25 cellular contexts compared by ENCODE assay signal in the genomic region with DNA sequence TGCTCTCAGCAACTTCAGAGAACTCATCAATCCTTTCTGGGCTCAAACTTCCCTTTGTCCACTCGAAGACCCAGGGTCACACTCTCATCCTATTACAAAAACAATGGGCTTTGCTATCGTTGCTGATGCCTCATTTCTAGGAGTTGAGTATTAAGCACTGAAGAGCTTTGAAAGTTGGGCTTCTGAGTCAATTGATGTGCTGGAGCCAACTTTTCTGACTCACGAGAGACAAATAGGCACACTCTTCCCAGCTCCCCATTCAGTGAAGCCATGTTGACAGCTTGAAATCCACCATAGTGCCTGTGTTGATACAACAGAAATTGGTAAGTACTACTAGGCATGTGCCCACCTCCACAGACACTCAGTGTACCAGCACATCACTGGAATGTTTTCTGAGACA.
DNase-seq lines count a peak whose midpoint lies in the region; ATAC-seq, FAIRE-seq and TF ChIP-seq lines count a peak whose summit lies in the region.
"Had no signal": no experiment of that assay in that cellular context is flagged by ENCODE, and none has a peak within 500 bp of the region (broad histone marks: within the 10 kb centered on the region; RNA-seq: fewer than 3 reads in every experiment).

No MANE protein-coding gene starts in this region.

- H3K4me2 ChIP-seq in IMR-90 (ENCODE audit: low read depth, low read length) (no peak overlapping the region), H1 (ENCODE audit: insufficient read depth in 1 of 2, low read depth in 2 of 2, low read length in 2 of 2) (no peak overlapping the region)

- peaks cover 0 to 2% (median 0%) of the 10 kb centered on the region in 5 donors for H3K9me3 Mint-ChIP-seq in CD8-positive, alpha-beta memory T cell
- H3K9me3 Mint-ChIP-seq: activated B cell treated with CpG ODN at 0.5 μM for 24 hours; activated CD8-positive, alpha-beta T cell treated with anti-CD3 and anti-CD28 coated beads for 36 hours; activated T-cell treated with anti-CD3 and anti-CD28 coated beads, Interleukin-2, amount 50 U/mL, for 24 hours; naive thymus-derived CD8-positive, alpha-beta T cell; stimulated activated naive CD8-positive, alpha-beta T cell treated with anti-CD3 and anti-CD28 coated beads, Interleukin-15, Interleukin-2, amounts not matched to agents 100 ng/mL and 50 ng/mL, for 24 hours; T-helper 1 cell treated with Interleukin-12 subunit alpha and Interleukin-12 subunit beta and Interleukin-4 antibody, amounts not matched to agents 30 μg/mL and 1 μg/mL, for 36 hours; type B pancreatic cell had no signal

- H2BK15ac ChIP-seq in IMR-90 (ENCODE audit: low read depth, low read length) (no peak overlapping the region), H1 (ENCODE audit: low read length) (peak overlapping the region; percentile 92)

- H3K9me1 ChIP-seq in IMR-90 (ENCODE audit: insufficient read depth, low read length) = no peaks in the 10 kb centered on the region

- H2BK120ac ChIP-seq in IMR-90 (ENCODE audit: low read depth, low read length) (no peak overlapping the region), H1 (replicated peaks; ENCODE audit: low read depth, low read length) (no peak overlapping the region)

- H3K79me2 ChIP-seq in H1 (ENCODE audit: control insufficient read depth in 1 of 2, insufficient read depth in 2 of 2, low read length in 2 of 2) = no peaks in the 10 kb centered on the region
- H3K79me2 ChIP-seq: parathyroid adenoma had no signal

- CTCF ChIA-PET in IMR-90 (lab: Yijun Ruan, JAX) (interaction anchor here (1.2 kb wide), 1 partner anchor 463 kb away, joined by 3 read pairs; no protein-coding TSS in a partner anchor), H1 (lab: Charles Lee; ENCODE audit: partially characterized antibody) (interaction anchor here (1.1 to 21.2 kb wide), 19 partner anchors 9 to 428 kb away, joined by 3 to 337 read pairs (median 6); no protein-coding TSS in a partner anchor)
- CTCF ChIA-PET in CD8-positive, alpha-beta memory T cell (lab: Charles Lee) = interaction anchor here (0.8 to 1.6 kb wide), 6 partner anchors 9 to 456 kb away, joined by 3 to 4 read pairs (median 3); no protein-coding TSS in a partner anchor

- FAIRE-seq in H1 (lab: Jason Lieb, UNC) = no peak

- POLR2A ChIA-PET in IMR-90 (lab: Charles Lee; ENCODE audit: unreplicated experiment) = no interaction called here
- POLR2A ChIA-PET in H1 (lab: Charles Lee; ENCODE audit: partially characterized antibody) = no interaction called here
- POLR2A ChIA-PET in CD8-positive, alpha-beta memory T cell (lab: Charles Lee) = no interaction called here

- BruUV-seq in IMR-90 (replicated peaks; lab: Mats Ljungman, UMichigan) = no TSS peak

- H2BK12ac ChIP-seq in H1 (ENCODE audit: low read depth, low read length) = no peak overlapping the region

- H2BK20ac ChIP-seq in IMR-90 (ENCODE audit: low read depth, low read length) = no peak overlapping the region
- H2BK20ac ChIP-seq in H1 (ENCODE audit: low read length) = no peak overlapping the region

- H3K9ac ChIP-seq in IMR-90 (ENCODE audit: low read depth, low read length) (no peak overlapping the region), H1 (replicated peaks in 1 of 4; ENCODE audit: extremely low read depth in 1 of 4, low read depth in 3 of 4, low read length in 3 of 4) (no peak overlapping the region)
- H3K9ac ChIP-seq: parathyroid adenoma had no signal

- H2AFZ ChIP-seq in IMR-90 (replicated peaks; ENCODE audit: low read length, poor library complexity) = no peak overlapping the region
- H2AFZ ChIP-seq in H1 (ENCODE audit: low read length) = no peak overlapping the region
- H2AFZ ChIP-seq: parathyroid adenoma had no signal

- dilution Hi-C loops in IMR-90 (cut with HindIII; ENCODE audit: low sequenced_read_pairs, unreplicated experiment) = no loop called here

- intact Hi-C loops in IMR-90 (cut with micrococcal nuclease) (loop anchor here (5.0 kb wide), 1 partner anchor 427 kb away; no protein-coding TSS in a partner anchor), gastrocnemius medialis (cut with DNase I; ENCODE audit: low total_unique reads) (loop anchor here (10.0 kb wide), 1 partner anchor 129 kb away; no protein-coding TSS in a partner anchor)

- no peaks in the 10 kb centered on the region for H4K20me1 ChIP-seq in IMR-90 (ENCODE audit: insufficient read depth, low read length)
- H4K20me1 ChIP-seq in H1 (replicated peaks in 1 of 2; ENCODE audit: control insufficient read depth in 1 of 2, insufficient read depth in 2 of 2, low read length in 2 of 2) = no peaks in the 10 kb centered on the region

- no peak overlapping the region for H4K8ac ChIP-seq in IMR-90 (ENCODE audit: low read depth in 2 of 2, low read length in 2 of 2)
- no peak overlapping the region for H4K8ac ChIP-seq in H1 (ENCODE audit: extremely low read depth, insufficient read depth, low read length)

- no peak overlapping the region for H4K91ac ChIP-seq in IMR-90 (ENCODE audit: insufficient read depth, low read depth, low read length)
- H4K91ac ChIP-seq in H1 (replicated peaks; ENCODE audit: insufficient read length, low read length) = no peak overlapping the region

- H3K4me1 ChIP-seq in IMR-90 (ENCODE audit: control insufficient read depth, insufficient read depth, low read length) (peaks cover 2% of the 10 kb centered on the region; the same call in 1 of the 2 replicates), H1 (replicated peaks in 1 of 4; ENCODE audit: control insufficient read depth in 3 of 4, insufficient read depth in 4 of 4, low read length in 3 of 4) (peaks cover 5 to 13% (median 9%) of the 10 kb centered on the region in 4 experiments; a peak in 5 of 7 replicates), gastrocnemius medialis (peaks cover 0 to 3% of the 10 kb centered on the region in 2 donors)
- peaks cover 30% of the 10 kb centered on the region for H3K4me1 ChIP-seq in CD8-positive, alpha-beta memory T cell (ENCODE audit: insufficient read depth, low read length)
- H3K4me1 ChIP-seq: colonic mucosa had no signal

- H3K27ac ChIP-seq in IMR-90 (ENCODE audit: insufficient read depth, low read length) = no peak overlapping the region
- no peak overlapping the region for H3K27ac ChIP-seq in H1 (ENCODE audit: low read depth, low read length)
- no peak overlapping the region for H3K27ac ChIP-seq in gastrocnemius medialis
- no peak overlapping the region for H3K27ac ChIP-seq in CD8-positive, alpha-beta memory T cell (ENCODE audit: low read depth, low read length)
- H3K27ac ChIP-seq: colonic mucosa, parathyroid adenoma had no signal

- no peak for TF ChIP-seq EP300 in H1 (IDR thresholded peaks at IDR 0.05; ENCODE audit: borderline replicate concordance in 1 of 2, low read depth in 2 of 2, low read length in 2 of 2)

- H3K4ac ChIP-seq in IMR-90 (ENCODE audit: low read depth, low read length) (no peak overlapping the region), H1 (replicated peaks; ENCODE audit: insufficient read length, low read depth, low read length) (no peak overlapping the region)

- H3K18ac ChIP-seq in IMR-90 (ENCODE audit: low read depth, low read length) (no peak overlapping the region), H1 (ENCODE audit: extremely low read depth, low read length) (no peak overlapping the region)

- no peak overlapping the region for H2AK5ac ChIP-seq in IMR-90 (ENCODE audit: low read depth, low read length)
- H2AK5ac ChIP-seq in H1 (ENCODE audit: low read depth, low read length) = peak overlapping the region; percentile 76; the same call in 1 of the 2 replicates

- no peak for TF ChIP-seq RAD21 in IMR-90 (IDR thresholded peaks at IDR 0.05; ENCODE audit: low read length)
- no peak for TF ChIP-seq RAD21 in H1 (IDR thresholded peaks at IDR 0.05 in 1 of 2, conservative IDR thresholded peaks at IDR 0.05 in 1 of 2; ENCODE audit: low read depth in 2 of 2, low read length in 2 of 2)

- no peak for TF ChIP-seq CTCF in IMR-90 (conservative IDR thresholded peaks at IDR 0.05; ENCODE audit: low read depth, low read length)
- TF ChIP-seq CTCF in H1 (IDR thresholded peaks at IDR 0.05; ENCODE audit: control extremely low read depth in 1 of 3, insufficient read depth in 1 of 3, low read depth in 1 of 3, low read length in 3 of 3) = no peak
- TF ChIP-seq CTCF in gastrocnemius medialis (IDR thresholded peaks at IDR 0.05 in 4 of 5, conservative IDR thresholded peaks at IDR 0.05 in 1 of 5) = no peak

- peaks cover 6% of the 10 kb centered on the region for H3K27me3 ChIP-seq in IMR-90 (ENCODE audit: control insufficient read depth, insufficient read depth, low read length)
- no peaks in the 10 kb centered on the region for H3K27me3 ChIP-seq in H1 (replicated peaks in 1 of 4; ENCODE audit: control insufficient read depth in 3 of 4, extremely low read depth in 1 of 4, insufficient read depth in 3 of 4, low read length in 3 of 4)
- no peaks in the 10 kb centered on the region for H3K27me3 ChIP-seq in gastrocnemius medialis
- H3K27me3 ChIP-seq in CD8-positive, alpha-beta memory T cell (ENCODE audit: insufficient read depth, low read length, poor library complexity, severe bottlenecking) = no peaks in the 10 kb centered on the region
- H3K27me3 ChIP-seq: colonic mucosa had no signal

- H3K79me1 ChIP-seq in IMR-90 (ENCODE audit: low read depth in 1 of 2, low read length in 2 of 2) = no peaks in the 10 kb centered on the region
- no peaks in the 10 kb centered on the region for H3K79me1 ChIP-seq in H1 (ENCODE audit: low read depth, low read length)

- H3K36me3 Mint-ChIP-seq in CD8-positive, alpha-beta memory T cell = no peaks in the 10 kb centered on the region
- H3K36me3 Mint-ChIP-seq: naive thymus-derived CD8-positive, alpha-beta T cell; type B pancreatic cell had no signal

- H2BK5ac ChIP-seq in IMR-90 (ENCODE audit: low read depth, low read length, poor library complexity, severe bottlenecking) (no peak overlapping the region), H1 (ENCODE audit: low read depth, low read length) (no peak overlapping the region)

- H3K56ac ChIP-seq in IMR-90 (ENCODE audit: extremely low read depth, insufficient read depth, low read length) = no peak overlapping the region
- no peak overlapping the region for H3K56ac ChIP-seq in H1 (replicated peaks; ENCODE audit: insufficient read length, low read depth, low read length)

- peak overlapping the region in 1 of 8 donors; percentile 29 for H3K27ac Mint-ChIP-seq in CD8-positive, alpha-beta memory T cell
- H3K27ac Mint-ChIP-seq: activated B cell treated with CpG ODN at 0.5 μM for 24 hours; activated CD8-positive, alpha-beta T cell treated with anti-CD3 and anti-CD28 coated beads for 36 hours; activated T-cell treated with anti-CD3 and anti-CD28 coated beads, Interleukin-2, amount 50 U/mL, for 24 hours; stimulated activated naive CD8-positive, alpha-beta T cell treated with anti-CD3 and anti-CD28 coated beads, Interleukin-15, Interleukin-2, amounts not matched to agents 100 ng/mL and 50 ng/mL, for 24 hours; T-helper 1 cell treated with Interleukin-12 subunit alpha and Interleukin-12 subunit beta and Interleukin-4 antibody, amounts not matched to agents 30 μg/mL and 1 μg/mL, for 36 hours; type B pancreatic cell had no signal

- ATAC-seq in IMR-90 (ENCODE audit: low read depth) (peak; percentile 21; the same call in 1 of the 2 replicates), gastrocnemius medialis (peak; percentile 61 to 66), HG02571 (IDR thresholded peaks at IDR 0.05; ENCODE audit: unreplicated experiment) (no peak)
- ATAC-seq: activated CD8-positive, alpha-beta T cell treated with anti-CD3 and anti-CD28 coated beads for 36 hours; naive thymus-derived CD8-positive, alpha-beta T cell; sciatic nerve had no signal

- no peak overlapping the region for H3K4me3 Mint-ChIP-seq in CD8-positive, alpha-beta memory T cell
- H3K4me3 Mint-ChIP-seq: activated B cell treated with CpG ODN at 0.5 μM for 24 hours; activated CD8-positive, alpha-beta T cell treated with anti-CD3 and anti-CD28 coated beads for 36 hours; activated T-cell treated with anti-CD3 and anti-CD28 coated beads, Interleukin-2, amount 50 U/mL, for 24 hours; naive thymus-derived CD8-positive, alpha-beta T cell; stimulated activated naive CD8-positive, alpha-beta T cell treated with anti-CD3 and anti-CD28 coated beads, Interleukin-15, Interleukin-2, amounts not matched to agents 100 ng/mL and 50 ng/mL, for 24 hours; T-helper 1 cell treated with Interleukin-12 subunit alpha and Interleukin-12 subunit beta and Interleukin-4 antibody, amounts not matched to agents 30 μg/mL and 1 μg/mL, for 36 hours; type B pancreatic cell had no signal

- no peak overlapping the region for H3K4me3 ChIP-seq in IMR-90 (ENCODE audit: insufficient read depth, low read depth, low read length)
- H3K4me3 ChIP-seq in H1 (ENCODE audit: extremely low read depth in 1 of 4, insufficient read depth in 2 of 4, low read depth in 3 of 4, low read length in 4 of 4) = no peak overlapping the region
- H3K4me3 ChIP-seq in gastrocnemius medialis = no peak overlapping the region
- no peak overlapping the region for H3K4me3 ChIP-seq in CD8-positive, alpha-beta memory T cell (ENCODE audit: low read length)
- H3K4me3 ChIP-seq: colonic mucosa had no signal

- TF ChIP-seq POLR2A in IMR-90 (IDR thresholded peaks at IDR 0.05; ENCODE audit: low read depth, low read length) (no peak), H1 (IDR thresholded peaks at IDR 0.05; ENCODE audit: control extremely low read depth in 1 of 2, low read depth in 2 of 2, low read length in 2 of 2) (no peak), gastrocnemius medialis (IDR thresholded peaks at IDR 0.05) (no peak)

- H3K9me3 ChIP-seq in IMR-90 (ENCODE audit: control insufficient read depth, insufficient read depth, low read length) = no peaks in the 10 kb centered on the region
- no peaks in the 10 kb centered on the region for H3K9me3 ChIP-seq in H1 (ENCODE audit: insufficient read depth in 2 of 2, low read depth in 1 of 2, low read length in 1 of 2)
- H3K9me3 ChIP-seq in gastrocnemius medialis = no peaks in the 10 kb centered on the region
- no peaks in the 10 kb centered on the region for H3K9me3 ChIP-seq in CD8-positive, alpha-beta memory T cell (ENCODE audit: low read length)
- H3K9me3 ChIP-seq: colonic mucosa had no signal

- no peaks in the 10 kb centered on the region for H3K23me2 ChIP-seq in H1 (ENCODE audit: low read depth, low read length)

- in situ Hi-C loops in IMR-90 (cut with MboI; ENCODE audit: low sequenced_read_pairs) (no loop called here), gastrocnemius medialis (cut with MboI; ENCODE audit: low sequenced_read_pairs in 4 of 4) (loop anchor here in 2 of 4 donors (5.0 to 10.0 kb wide), 2 partner anchors 127 to 129 kb away; no protein-coding TSS in a partner anchor)

- H3K14ac ChIP-seq in IMR-90 (replicated peaks; ENCODE audit: low read depth, low read length) (no peak overlapping the region), H1 (ENCODE audit: insufficient read length) (no peak overlapping the region)

- no peak overlapping the region for H2AK9ac ChIP-seq in IMR-90 (replicated peaks; ENCODE audit: low read depth, low read length, poor library complexity)

- no peaks in the 10 kb centered on the region for H3K36me3 ChIP-seq in IMR-90 (ENCODE audit: control insufficient read depth, insufficient read depth, low read length)
- H3K36me3 ChIP-seq in H1 (ENCODE audit: control insufficient read depth in 2 of 4, insufficient read depth in 4 of 4, low read length in 3 of 4) = no peaks in the 10 kb centered on the region
- H3K36me3 ChIP-seq in gastrocnemius medialis = no peaks in the 10 kb centered on the region
- H3K36me3 ChIP-seq in CD8-positive, alpha-beta memory T cell (ENCODE audit: insufficient read depth, low read length) = no peaks in the 10 kb centered on the region
- H3K36me3 ChIP-seq: colonic mucosa had no signal

- peaks cover 33 to 51% (median 46%) of the 10 kb centered on the region in 3 donors for H3K4me1 Mint-ChIP-seq in CD8-positive, alpha-beta memory T cell
- H3K4me1 Mint-ChIP-seq: activated B cell treated with CpG ODN at 0.5 μM for 24 hours had no signal

- no CpG with 5 or more reads among the region's 3 CpGs for WGBS in IMR-90 (ENCODE audit: extremely low coverage in 2 of 2, insufficient read length in 1 of 2), 2 experiments
- 84% methylated on average over 3 of the region's 3 CpGs; no CpG with 5 or more reads in 1 of the 2 experiments for WGBS in H1 (ENCODE audit: extremely low coverage in 1 of 2, insufficient coverage in 1 of 2, insufficient read length in 1 of 2, insufficient replicate concordance in 2 of 2, low coverage in 1 of 2, low lambda C conversion rate in 2 of 2, missing lambda C conversion rate in 1 of 2), 2 experiments

- H4K5ac ChIP-seq in IMR-90 (ENCODE audit: low read depth, low read length) (no peak overlapping the region), H1 (ENCODE audit: insufficient read length, low read depth, low read length) (no peak overlapping the region)

- no peak overlapping the region for H3K23ac ChIP-seq in IMR-90 (ENCODE audit: low read depth, low read length)
- no peak overlapping the region for H3K23ac ChIP-seq in H1 (ENCODE audit: insufficient read length)

- DNase-seq in Daoy (ENCODE audit: low read depth) (peak; percentile 50), IMR-90 (peak; percentile 73), H1 (ENCODE audit: low read depth in 1 of 2, low spot score in 2 of 2) (no peak), gastrocnemius medialis (no peak), occipital lobe (lab: John Stamatoyannopoulos, UW) (no peak), NCI-H82 treated with DMSO at 0.1 percent for 48 hours (lab: John Stamatoyannopoulos, UW; ENCODE audit: unreplicated experiment) (no peak)
- no peak for DNase-seq in CD8-positive, alpha-beta memory T cell
- DNase-seq: activated B cell treated with CpG ODN at 0.5 μM for 24 hours; activated CD8-positive, alpha-beta T cell treated with anti-CD3 and anti-CD28 coated beads for 36 hours; activated naive CD4-positive, alpha-beta T cell treated with anti-CD3 and anti-CD28 coated beads, Interleukin-2, amount 50 U/mL, for 16 hours; activated T-cell treated with anti-CD3 and anti-CD28 coated beads, Interleukin-2, amount 50 U/mL, for 24 hours; colonic mucosa; foreskin melanocyte; mesendoderm; naive thymus-derived CD8-positive, alpha-beta T cell; NCI-H2107; NCI-H510A treated with DMSO at 0.1 percent for 48 hours; SHP77 treated with DMSO at 0.1 percent for 48 hours; stimulated activated CD4-positive, alpha-beta T cell treated with anti-CD3 and anti-CD28 coated beads, Interleukin-1b, Interleukin-23, amount 100 ng/mL, for 48 hours had no signal

- H3K27me3 Mint-ChIP-seq in CD8-positive, alpha-beta memory T cell = peaks cover 3 to 5% of the 10 kb centered on the region in 2 donors
- H3K27me3 Mint-ChIP-seq: stimulated activated naive CD8-positive, alpha-beta T cell treated with anti-CD3 and anti-CD28 coated beads, Interleukin-15, Interleukin-2, amounts not matched to agents 100 ng/mL and 50 ng/mL, for 24 hours had no signal

Comparison
In these comparisons a context has a peak if more than half of its experiments do, and no peak if none do; other contexts are left out.
1. DNase-seq: peak in Daoy (single experiment) and IMR-90 (single experiment); none in H1 (0 of 2), gastrocnemius medialis (0 of 2), occipital lobe (single experiment), CD8-positive, alpha-beta memory T cell (0 of 5) and NCI-H82 treated with DMSO at 0.1 percent for 48 hours (single experiment).